Comparison of ENCODE assay signal across 22 cellular contexts in genomic region chr11:95308512-95309035, GRCh38.
"Had no signal": no experiment of that assay in that cellular context is flagged by ENCODE, and none has a peak within 500 bp of the region (broad histone marks: within the 10 kb centered on the region; RNA-seq: fewer than 3 reads in every experiment).

No MANE protein-coding gene starts in this region.

- H3K4me3 Mint-ChIP-seq: activated naive CD4-positive, alpha-beta T cell treated with anti-CD3 and anti-CD28 coated beads for 36 hours; activated naive CD8-positive, alpha-beta T cell treated with anti-CD3 and anti-CD28 coated beads, Interleukin-2, amount 50 U/mL, for 24 hours; activated T-cell treated with anti-CD3 and anti-CD28 coated beads, Interleukin-2, amount 50 U/mL, for 24 hours; natural killer cell treated with Interleukin-12 subunit alpha and Interleukin-12 subunit beta and Interleukin-15 and Interleukin-18, amount 100 ng/mL, for 72 hours had no signal

- H3K4me1 ChIP-seq: prostate gland, right atrium auricular region, testis, uterus had no signal

- DNase-seq: activated CD4-positive, alpha-beta T cell treated with anti-CD3 and anti-CD28 coated beads for 1 hour; activated CD4-positive, alpha-beta T cell treated with anti-CD3 and anti-CD28 coated beads, Interleukin-2, amount 50 U/mL, for 4 hours; activated CD8-positive, alpha-beta memory T cell treated with anti-CD3 and anti-CD28 coated beads for 24 hours; activated CD8-positive, alpha-beta memory T cell treated with anti-CD3 and anti-CD28 coated beads, Interleukin-2, amount 50 U/mL, for 4 hours; activated naive CD4-positive, alpha-beta T cell treated with anti-CD3 and anti-CD28 coated beads for 36 hours; activated naive CD8-positive, alpha-beta T cell treated with anti-CD3 and anti-CD28 coated beads, Interleukin-2, amount 50 U/mL, for 24 hours; activated T-cell treated with anti-CD3 and anti-CD28 coated beads, Interleukin-2, amount 50 U/mL, for 24 hours; cortex of kidney; erythroblast; foreskin fibroblast; hippocampal formation; left ventricle myocardium superior; spleen; stimulated activated CD4-positive, alpha-beta T cell treated with anti-CD3 and anti-CD28 coated beads, Interleukin-4, amount 100 ng/mL, for 1 hour; testis; trophoblast cell; uterus had no signal

- H3K9me3 Mint-ChIP-seq: activated naive CD4-positive, alpha-beta T cell treated with anti-CD3 and anti-CD28 coated beads for 36 hours; activated naive CD8-positive, alpha-beta T cell treated with anti-CD3 and anti-CD28 coated beads, Interleukin-2, amount 50 U/mL, for 24 hours; activated T-cell treated with anti-CD3 and anti-CD28 coated beads, Interleukin-2, amount 50 U/mL, for 24 hours; activated T-helper 2 cell treated with anti-CD3 and anti-CD28 coated beads, Interferon-gamma antibody, Interleukin-2, Interleukin-4, amounts not matched to agents 10 μg/mL and 5 μg/mL and 100 μg/mL, durations not matched to agents 14 hours and 24 hours and 36 hours; natural killer cell treated with Interleukin-12 subunit alpha and Interleukin-12 subunit beta and Interleukin-15 and Interleukin-18, amount 100 ng/mL, for 72 hours had no signal

- H3K27ac Mint-ChIP-seq: activated naive CD4-positive, alpha-beta T cell treated with anti-CD3 and anti-CD28 coated beads for 36 hours; activated naive CD8-positive, alpha-beta T cell treated with anti-CD3 and anti-CD28 coated beads, Interleukin-2, amount 50 U/mL, for 24 hours; activated T-cell treated with anti-CD3 and anti-CD28 coated beads, Interleukin-2, amount 50 U/mL, for 24 hours; activated T-helper 2 cell treated with anti-CD3 and anti-CD28 coated beads, Interferon-gamma antibody, Interleukin-2, Interleukin-4, amounts not matched to agents 10 μg/mL and 5 μg/mL and 100 μg/mL, durations not matched to agents 14 hours and 24 hours and 36 hours; natural killer cell treated with Interleukin-12 subunit alpha and Interleukin-12 subunit beta and Interleukin-15 and Interleukin-18, amount 100 ng/mL, for 72 hours had no signal

- H3K36me3 ChIP-seq: cardiac muscle cell, prostate gland, right atrium auricular region, spleen, uterus had no signal

- H3K27ac ChIP-seq: cardiac muscle cell, prostate gland, right atrium auricular region, testis, uterus had no signal

- H3K9me3 ChIP-seq: prostate gland, right atrium auricular region, spleen, testis, uterus had no signal

- ATAC-seq: activated naive CD8-positive, alpha-beta T cell treated with anti-CD3 and anti-CD28 coated beads, Interleukin-2, amount 50 U/mL, for 24 hours; left ventricle myocardium superior; natural killer cell treated with Interleukin-12 subunit alpha and Interleukin-12 subunit beta and Interleukin-15 and Interleukin-18, amount 100 ng/mL, for 72 hours had no signal

- H3K36me3 Mint-ChIP-seq: natural killer cell treated with Interleukin-12 subunit alpha and Interleukin-12 subunit beta and Interleukin-15 and Interleukin-18, amount 100 ng/mL, for 72 hours had no signal

- H3K4me3 ChIP-seq: cardiac muscle cell, prostate gland, right atrium auricular region, spleen, testis, uterus had no signal

- H3K27me3 ChIP-seq: cardiac muscle cell, right atrium auricular region, spleen, testis, uterus had no signal

- H3K27me3 Mint-ChIP-seq: activated naive CD8-positive, alpha-beta T cell treated with anti-CD3 and anti-CD28 coated beads, Interleukin-2, amount 50 U/mL, for 24 hours; activated T-cell treated with anti-CD3 and anti-CD28 coated beads, Interleukin-2, amount 50 U/mL, for 24 hours had no signal
